In genomic region chr11:47524200-47524874, GRCh38 we compare ENCODE assay signal across 8 cellular contexts. TPM values are rescaled to one million over a fixed set of nuclear protein-coding genes. Genes with fewer than 3 reads are reported as not detected.
DNase-seq lines count a peak whose midpoint lies in the region; ATAC-seq, FAIRE-seq and TF ChIP-seq lines count a peak whose summit lies in the region.

No MANE protein-coding gene starts in this region.

- no peaks in the 10 kb centered on the region for H3K27me3 ChIP-seq in bronchial epithelial cell (ENCODE audit: control insufficient read depth, insufficient read depth, low read length)
- H3K27me3 ChIP-seq in HepG2 (ENCODE audit: control insufficient read depth in 1 of 2, insufficient read depth in 2 of 2, low read length in 2 of 2), result no peaks in the 10 kb centered on the region
- no peaks in the 10 kb centered on the region for H3K27me3 ChIP-seq in subcutaneous abdominal adipose tissue (ENCODE audit: control insufficient read depth in 5 of 5, insufficient read depth in 4 of 5, low read length in 5 of 5)

- H3K4me1 ChIP-seq in HepG2 (ENCODE audit: insufficient read depth, low read length) (peaks cover 56% of the 10 kb centered on the region), subcutaneous abdominal adipose tissue (ENCODE audit: control insufficient read depth in 5 of 5, insufficient read depth in 5 of 5, low read length in 5 of 5) (peaks cover 5 to 46% (median 31%) of the 10 kb centered on the region in 5 donors)

- in situ Hi-C loops in HepG2 (cut with HindIII; ENCODE audit: extremely low pct_ligation_motif_present, low pct_unique_long_range_greater_than_20kb), result no loop called here

- H3K9me3 ChIP-seq in HepG2 (ENCODE audit: low read length), result no peaks in the 10 kb centered on the region
- no peaks in the 10 kb centered on the region for H3K9me3 ChIP-seq in subcutaneous abdominal adipose tissue (ENCODE audit: control insufficient read depth in 5 of 5, low read length in 5 of 5)

- peak overlapping the region; percentile 7; the same call in 1 of the 2 replicates for H3K9ac ChIP-seq in HepG2 (ENCODE audit: insufficient read depth, low read depth, low read length)
- peak overlapping the region in 4 of 5 donors; percentile 51 to 62 (median 56) for H3K9ac ChIP-seq in subcutaneous abdominal adipose tissue (ENCODE audit: low read length in 5 of 5)

- no TSS peak for BruUV-seq in HepG2 (replicated peaks; lab: Mats Ljungman, UMichigan)

- peaks cover 93% of the 10 kb centered on the region for H3K79me2 ChIP-seq in HepG2 (ENCODE audit: insufficient read depth, low read length)

- H3K36me3 ChIP-seq in bronchial epithelial cell (ENCODE audit: control insufficient read depth, insufficient read depth, low read length) (no peaks in the 10 kb centered on the region), HepG2 (replicated peaks in 1 of 2; ENCODE audit: control insufficient read depth in 1 of 2, insufficient read depth in 2 of 2, low read length in 2 of 2) (0 out of 5 replicates have a peak, but pooled peaks cover 2 to 7% of the 10 kb centered on the region in 2 experiments), subcutaneous abdominal adipose tissue (ENCODE audit: control insufficient read depth in 5 of 5, insufficient read depth in 5 of 5, low read length in 5 of 5) (no peaks in the 10 kb centered on the region)

- POLR2A ChIA-PET in HepG2 (lab: Yijun Ruan, JAX), result no interaction called here

- H4K20me1 ChIP-seq in HepG2 (ENCODE audit: insufficient read depth, low read length), result peaks cover 72% of the 10 kb centered on the region

- ATAC-seq in HepG2 (peak; percentile 63), GM21390 (IDR thresholded peaks at IDR 0.05; ENCODE audit: unreplicated experiment) (no peak)

- no peak for TF ChIP-seq EP300 in HepG2 (IDR thresholded peaks at IDR 0.05; ENCODE audit: low read depth in 2 of 2, low read length in 2 of 2)
- no peak for TF ChIP-seq EP300 in HepG2 (CRISPR knock-in tag; IDR thresholded peaks at IDR 0.05; ENCODE audit: borderline replicate concordance)

- 61% methylated on average over 9 of the region's 9 CpGs for WGBS in HepG2 (ENCODE audit: low lambda C conversion rate)

- H3K27ac ChIP-seq in HepG2 (ENCODE audit: extremely low read length, insufficient read depth, low read length), result peak overlapping the region; percentile 3
- peak overlapping the region; percentile 86 for H3K27ac ChIP-seq in subcutaneous abdominal adipose tissue (ENCODE audit: low read depth, low read length)

- H2AFZ ChIP-seq in HepG2 (ENCODE audit: low read length), result no peak overlapping the region

- no peak for TF ChIP-seq RAD21 in HepG2 (CRISPR knock-in tag; IDR thresholded peaks at IDR 0.05)

- intact Hi-C loops in HepG2 (cut with micrococcal nuclease; ENCODE audit: unreplicated experiment), result no loop called here

- H3K4me2 ChIP-seq in HepG2 (ENCODE audit: low read depth, low read length), result peak overlapping the region; percentile 58

- peak overlapping the region; percentile 32 for H3K4me3 ChIP-seq in GM12865 (ENCODE audit: low read depth, low read length)
- H3K4me3 ChIP-seq in bronchial epithelial cell (ENCODE audit: low read depth, low read length), result no peak overlapping the region
- no peak overlapping the region for H3K4me3 ChIP-seq in HepG2 (replicated peaks in 1 of 3; ENCODE audit: insufficient read depth in 1 of 3, low read depth in 2 of 3, low read length in 3 of 3)
- peak overlapping the region in 1 of 5 donors; percentile 28 for H3K4me3 ChIP-seq in subcutaneous abdominal adipose tissue (ENCODE audit: low read depth in 1 of 5, low read length in 5 of 5)

- TF ChIP-seq CTCF in GM12865 (IDR thresholded peaks at IDR 0.05; ENCODE audit: insufficient read depth, low read depth, low read length, missing control alignments), result no peak
- no peak for TF ChIP-seq CTCF in bronchial epithelial cell (IDR thresholded peaks at IDR 0.05; ENCODE audit: insufficient read depth, low read length, severe bottlenecking)
- no peak for TF ChIP-seq CTCF in HepG2 (CRISPR knock-in tag; IDR thresholded peaks at IDR 0.05)

- no peak for FAIRE-seq in bronchial epithelial cell (lab: Jason Lieb, UNC)
- FAIRE-seq in HepG2 (lab: Jason Lieb, UNC), result no peak

- no peak for TF ChIP-seq POLR2A in HepG2 (IDR thresholded peaks at IDR 0.05; ENCODE audit: insufficient read depth in 1 of 2, low read depth in 2 of 2, low read length in 2 of 2)

- DNase-seq in GM12865 (ENCODE audit: low read depth), result no peak
- peak; percentile 58 for DNase-seq in NCI-H2171 (lab: John Stamatoyannopoulos, UW)
- peak; percentile 43 for DNase-seq in bronchial epithelial cell (ENCODE audit: low read depth)
- DNase-seq in HepG2 (ENCODE audit: low spot score), result no peak
- DNase-seq in cortex of kidney (lab: John Stamatoyannopoulos, UW), result no peak
- no peak for DNase-seq in NK-92 treated with Interleukin-12 subunit alpha and Interleukin-12 subunit beta, amount 100 ng/mL, for 24 hours (lab: John Stamatoyannopoulos, UW)

- CTCF ChIA-PET in HepG2 (lab: Yijun Ruan, JAX; ENCODE audit: low intra/inter-chr PET ratio, low total read pairs), result no interaction called here

RNA-seq across cellular contexts. Expression of gene CELF1, which starts 28.6 kb away (rescaled TPM):
- total RNA-seq in bronchial epithelial cell, result 63.4 and 94.2 TPM in 2 replicates
- total RNA-seq in HepG2 (2016; rRNA removed; fragmentation: Illumina TruSeq; extraction: Trizol), result 80.1 and 93.4 TPM in 2 replicates
- 11.9 and 18.9 TPM in 2 replicates for total RNA-seq in HepG2 (2016; cell fraction: cytosol; rRNA removed; fragmentation: Illumina TruSeq; extraction: Trizol; ENCODE audit: low read depth)
- total RNA-seq in HepG2 (2016; cell fraction: insoluble cytoplasmic fraction; rRNA removed; fragmentation: Illumina TruSeq; extraction: Trizol), result 79.6 and 87.8 TPM in 2 replicates
- 21.9 and 25.0 TPM in 2 replicates for total RNA-seq in HepG2 (2016; cell fraction: membrane; rRNA removed; fragmentation: Illumina TruSeq; extraction: Trizol)
- total RNA-seq in HepG2 (2016; cell fraction: nucleus; rRNA removed; fragmentation: Illumina TruSeq; extraction: Trizol), result 82.4 and 83.3 TPM in 2 replicates
- 69.0 and 70.4 TPM in 2 replicates for polyA plus RNA-seq in HepG2 (2011; rRNA removed)
- 39.2 and 40.8 TPM in 2 replicates for polyA plus RNA-seq in HepG2 (2011; cell fraction: cytosol; rRNA removed)
- polyA plus RNA-seq in HepG2 (2011; cell fraction: nucleus; rRNA removed), result 119 and 122 TPM in 2 replicates
- polyA plus RNA-seq in HepG2 (2012), result 26.5 and 31.0 TPM in 2 replicates
- polyA plus RNA-seq in HepG2 (2016; cell fraction: cytosol; fragmentation: Illumina TruSeq; extraction: Trizol; ENCODE audit: low read depth), result 1.3 and 1.7 TPM in 2 replicates
- 45.5 and 54.9 TPM in 2 replicates for polyA plus RNA-seq in HepG2 (2016; cell fraction: insoluble cytoplasmic fraction; fragmentation: Illumina TruSeq; extraction: Trizol; ENCODE audit: low read depth)
- 4.2 and 6.0 TPM in 2 replicates for polyA plus RNA-seq in HepG2 (2016; cell fraction: membrane; fragmentation: Illumina TruSeq; extraction: Trizol; ENCODE audit: low read depth)
- polyA plus RNA-seq in HepG2 (2016; cell fraction: nucleus; fragmentation: Illumina TruSeq; extraction: Trizol; ENCODE audit: insufficient read depth, low read depth), result 81.4 and 92.9 TPM in 2 replicates
- 153 and 310 TPM in 2 replicates for polyA minus RNA-seq in HepG2 (2011; rRNA and poly(A)+ RNA removed; ENCODE audit: low replicate concordance)
- 51.3 and 63.1 TPM in 2 replicates for polyA minus RNA-seq in HepG2 (2011; cell fraction: cytosol; rRNA and poly(A)+ RNA removed)
- polyA minus RNA-seq in HepG2 (2011; cell fraction: nucleus; rRNA and poly(A)+ RNA removed), result 123 and 152 TPM in 2 replicates

RNA-seq across cellular contexts. Expression of gene PTPMT1, which starts 41.1 kb away (rescaled TPM):
- total RNA-seq in bronchial epithelial cell, result 124 and 147 TPM in 2 replicates
- 91.5 and 129 TPM in 2 replicates for total RNA-seq in HepG2 (2016; rRNA removed; fragmentation: Illumina TruSeq; extraction: Trizol)
- total RNA-seq in HepG2 (2016; cell fraction: cytosol; rRNA removed; fragmentation: Illumina TruSeq; extraction: Trizol; ENCODE audit: low read depth), result 298 and 321 TPM in 2 replicates
- total RNA-seq in HepG2 (2016; cell fraction: insoluble cytoplasmic fraction; rRNA removed; fragmentation: Illumina TruSeq; extraction: Trizol), result 81.6 and 129 TPM in 2 replicates
- 276 and 295 TPM in 2 replicates for total RNA-seq in HepG2 (2016; cell fraction: membrane; rRNA removed; fragmentation: Illumina TruSeq; extraction: Trizol)
- total RNA-seq in HepG2 (2016; cell fraction: nucleus; rRNA removed; fragmentation: Illumina TruSeq; extraction: Trizol), result 68.5 and 73.1 TPM in 2 replicates
- polyA plus RNA-seq in HepG2 (2011; rRNA removed), result 55.6 and 59.4 TPM in 2 replicates
- 75.6 and 88.6 TPM in 2 replicates for polyA plus RNA-seq in HepG2 (2011; cell fraction: cytosol; rRNA removed)
- 25.5 and 28.0 TPM in 2 replicates for polyA plus RNA-seq in HepG2 (2011; cell fraction: nucleus; rRNA removed)
- 46.9 and 52.6 TPM in 2 replicates for polyA plus RNA-seq in HepG2 (2012)
- polyA plus RNA-seq in HepG2 (2016; cell fraction: cytosol; fragmentation: Illumina TruSeq; extraction: Trizol; ENCODE audit: low read depth), result 363 and 406 TPM in 2 replicates
- polyA plus RNA-seq in HepG2 (2016; cell fraction: insoluble cytoplasmic fraction; fragmentation: Illumina TruSeq; extraction: Trizol; ENCODE audit: low read depth), result 80.1 and 94.0 TPM in 2 replicates
- polyA plus RNA-seq in HepG2 (2016; cell fraction: membrane; fragmentation: Illumina TruSeq; extraction: Trizol; ENCODE audit: low read depth), result 256 and 270 TPM in 2 replicates
- polyA plus RNA-seq in HepG2 (2016; cell fraction: nucleus; fragmentation: Illumina TruSeq; extraction: Trizol; ENCODE audit: insufficient read depth, low read depth), result 125 and 127 TPM in 2 replicates
- 42.4 and 68.4 TPM in 2 replicates for polyA minus RNA-seq in HepG2 (2011; rRNA and poly(A)+ RNA removed; ENCODE audit: low replicate concordance)
- 19.5 and 22.2 TPM in 2 replicates for polyA minus RNA-seq in HepG2 (2011; cell fraction: cytosol; rRNA and poly(A)+ RNA removed)
- 21.8 and 25.0 TPM in 2 replicates for polyA minus RNA-seq in HepG2 (2011; cell fraction: nucleus; rRNA and poly(A)+ RNA removed)

RNA-seq across cellular contexts. Expression of gene KBTBD4, which starts 54.4 kb away (rescaled TPM):
- total RNA-seq in bronchial epithelial cell, result 11.6 and 14.7 TPM in 2 replicates
- 12.8 and 16.3 TPM in 2 replicates for total RNA-seq in HepG2 (2016; rRNA removed; fragmentation: Illumina TruSeq; extraction: Trizol)
- total RNA-seq in HepG2 (2016; cell fraction: cytosol; rRNA removed; fragmentation: Illumina TruSeq; extraction: Trizol; ENCODE audit: low read depth), result 1.7 and 3.2 TPM in 2 replicates
- 11.8 and 15.3 TPM in 2 replicates for total RNA-seq in HepG2 (2016; cell fraction: insoluble cytoplasmic fraction; rRNA removed; fragmentation: Illumina TruSeq; extraction: Trizol)
- 4.6 and 5.3 TPM in 2 replicates for total RNA-seq in HepG2 (2016; cell fraction: membrane; rRNA removed; fragmentation: Illumina TruSeq; extraction: Trizol)
- total RNA-seq in HepG2 (2016; cell fraction: nucleus; rRNA removed; fragmentation: Illumina TruSeq; extraction: Trizol), result 6.6 and 6.7 TPM in 2 replicates
- 8.5 and 10.4 TPM in 2 replicates for polyA plus RNA-seq in HepG2 (2011; rRNA removed)
- 10.7 and 10.9 TPM in 2 replicates for polyA plus RNA-seq in HepG2 (2011; cell fraction: cytosol; rRNA removed)
- 4.4 and 5.2 TPM in 2 replicates for polyA plus RNA-seq in HepG2 (2011; cell fraction: nucleus; rRNA removed)
- polyA plus RNA-seq in HepG2 (2012), result 6.3 and 8.1 TPM in 2 replicates
- polyA plus RNA-seq in HepG2 (2016; cell fraction: cytosol; fragmentation: Illumina TruSeq; extraction: Trizol; ENCODE audit: low read depth), result 0.88 and 1.1 TPM in 2 replicates
- polyA plus RNA-seq in HepG2 (2016; cell fraction: insoluble cytoplasmic fraction; fragmentation: Illumina TruSeq; extraction: Trizol; ENCODE audit: low read depth), result 13.5 and 13.9 TPM in 2 replicates
- polyA plus RNA-seq in HepG2 (2016; cell fraction: membrane; fragmentation: Illumina TruSeq; extraction: Trizol; ENCODE audit: low read depth), result 2.7 and 3.1 TPM in 2 replicates
- 7.0 and 7.3 TPM in 2 replicates for polyA plus RNA-seq in HepG2 (2016; cell fraction: nucleus; fragmentation: Illumina TruSeq; extraction: Trizol; ENCODE audit: insufficient read depth, low read depth)
- polyA minus RNA-seq in HepG2 (2011; rRNA and poly(A)+ RNA removed; ENCODE audit: low replicate concordance), result 23.9 and 78.0 TPM in 2 replicates
- 6.1 and 7.7 TPM in 2 replicates for polyA minus RNA-seq in HepG2 (2011; cell fraction: cytosol; rRNA and poly(A)+ RNA removed)
- 6.1 and 6.6 TPM in 2 replicates for polyA minus RNA-seq in HepG2 (2011; cell fraction: nucleus; rRNA and poly(A)+ RNA removed)

RNA-seq across cellular contexts. Expression of gene NDUFS3, which starts 54.5 kb away (rescaled TPM):
- total RNA-seq in bronchial epithelial cell (57.7 and 67.7 TPM in 2 replicates), HepG2 (2016; rRNA removed; fragmentation: Illumina TruSeq; extraction: Trizol) (151 and 177 TPM in 2 replicates)
- total RNA-seq in HepG2 (2016; cell fraction: cytosol; rRNA removed; fragmentation: Illumina TruSeq; extraction: Trizol; ENCODE audit: low read depth), result 63.9 and 66.7 TPM in 2 replicates
- total RNA-seq in HepG2 (2016; cell fraction: insoluble cytoplasmic fraction; rRNA removed; fragmentation: Illumina TruSeq; extraction: Trizol), result 156 and 192 TPM in 2 replicates
- 73.2 and 73.9 TPM in 2 replicates for total RNA-seq in HepG2 (2016; cell fraction: membrane; rRNA removed; fragmentation: Illumina TruSeq; extraction: Trizol)
- 95.2 and 101 TPM in 2 replicates for total RNA-seq in HepG2 (2016; cell fraction: nucleus; rRNA removed; fragmentation: Illumina TruSeq; extraction: Trizol)
- 136 and 184 TPM in 2 replicates for polyA plus RNA-seq in HepG2 (2011; rRNA removed)
- 250 and 309 TPM in 2 replicates for polyA plus RNA-seq in HepG2 (2011; cell fraction: cytosol; rRNA removed)
- 121 and 147 TPM in 2 replicates for polyA plus RNA-seq in HepG2 (2011; cell fraction: nucleus; rRNA removed)
- polyA plus RNA-seq in HepG2 (2012), result 68.1 and 104 TPM in 2 replicates
- 59.5 and 64.2 TPM in 2 replicates for polyA plus RNA-seq in HepG2 (2016; cell fraction: cytosol; fragmentation: Illumina TruSeq; extraction: Trizol; ENCODE audit: low read depth)
- 207 and 214 TPM in 2 replicates for polyA plus RNA-seq in HepG2 (2016; cell fraction: insoluble cytoplasmic fraction; fragmentation: Illumina TruSeq; extraction: Trizol; ENCODE audit: low read depth)
- polyA plus RNA-seq in HepG2 (2016; cell fraction: membrane; fragmentation: Illumina TruSeq; extraction: Trizol; ENCODE audit: low read depth), result 60.1 and 66.7 TPM in 2 replicates
- polyA plus RNA-seq in HepG2 (2016; cell fraction: nucleus; fragmentation: Illumina TruSeq; extraction: Trizol; ENCODE audit: insufficient read depth, low read depth), result 195 and 196 TPM in 2 replicates
- polyA minus RNA-seq in HepG2 (2011; rRNA and poly(A)+ RNA removed; ENCODE audit: low replicate concordance), result 139 and 344 TPM in 2 replicates
- polyA minus RNA-seq in HepG2 (2011; cell fraction: cytosol; rRNA and poly(A)+ RNA removed), result 32.1 and 32.6 TPM in 2 replicates
- polyA minus RNA-seq in HepG2 (2011; cell fraction: nucleus; rRNA and poly(A)+ RNA removed), result 45.3 and 46.7 TPM in 2 replicates

Comparison
In these comparisons a context has a peak if more than half of its experiments do, and no peak if none do; other contexts are left out.
1. DNase-seq: peak in NCI-H2171 (single experiment) and bronchial epithelial cell (single experiment); none in GM12865 (single experiment), HepG2 (single experiment), cortex of kidney (single experiment) and NK-92 treated with Interleukin-12 subunit alpha and Interleukin-12 subunit beta, amount 100 ng/mL, for 24 hours (single experiment).